ENCODE assay signal across 16 cellular contexts in genomic region chr20:11270566-11270965, GRCh38.
"Had no signal": no experiment of that assay in that cellular context is flagged by ENCODE, and none has a peak within 500 bp of the region (broad histone marks: within the 10 kb centered on the region; RNA-seq: fewer than 3 reads in every experiment).

No MANE protein-coding gene starts in this region.

- H3K27me3 Mint-ChIP-seq: activated naive CD8-positive, alpha-beta T cell treated with anti-CD3 and anti-CD28 coated beads, Interleukin-2, amount 10 ng/mL, durations not matched to agents 7 days and 5 days; memory B cell; naive thymus-derived CD4-positive, alpha-beta T cell had no signal

- H3K4me3 ChIP-seq: body of pancreas, dorsolateral prefrontal cortex, pancreas, transverse colon had no signal

- ATAC-seq: body of pancreas; naive thymus-derived CD4-positive, alpha-beta T cell had no signal

- H3K36me3 Mint-ChIP-seq: activated naive CD8-positive, alpha-beta T cell treated with anti-CD3 and anti-CD28 coated beads, Interleukin-2, amount 10 ng/mL, durations not matched to agents 7 days and 5 days; immature natural killer cell; memory B cell; naive thymus-derived CD4-positive, alpha-beta T cell had no signal

- H3K27ac ChIP-seq: body of pancreas, dorsolateral prefrontal cortex, neutrophil, pancreas, transverse colon, WERI-Rb-1 had no signal

- H3K27ac Mint-ChIP-seq: activated naive CD8-positive, alpha-beta T cell treated with anti-CD3 and anti-CD28 coated beads, Interleukin-2, amount 10 ng/mL, durations not matched to agents 7 days and 5 days; immature natural killer cell; memory B cell; naive thymus-derived CD4-positive, alpha-beta T cell; stimulated activated naive CD8-positive, alpha-beta T cell treated with anti-CD3 and anti-CD28 coated beads, Interleukin-15, Interleukin-2, amounts not matched to agents 100 ng/mL and 50 ng/mL, for 24 hours had no signal

- H3K4me1 Mint-ChIP-seq: activated naive CD8-positive, alpha-beta T cell treated with anti-CD3 and anti-CD28 coated beads, Interleukin-2, amount 10 ng/mL, durations not matched to agents 7 days and 5 days; immature natural killer cell; memory B cell; naive thymus-derived CD4-positive, alpha-beta T cell had no signal

- H3K4me3 Mint-ChIP-seq: activated naive CD8-positive, alpha-beta T cell treated with anti-CD3 and anti-CD28 coated beads, Interleukin-2, amount 10 ng/mL, durations not matched to agents 7 days and 5 days; immature natural killer cell; memory B cell; naive thymus-derived CD4-positive, alpha-beta T cell; stimulated activated naive CD8-positive, alpha-beta T cell treated with anti-CD3 and anti-CD28 coated beads, Interleukin-15, Interleukin-2, amounts not matched to agents 100 ng/mL and 50 ng/mL, for 24 hours had no signal

- H3K9me3 Mint-ChIP-seq: activated naive CD8-positive, alpha-beta T cell treated with anti-CD3 and anti-CD28 coated beads, Interleukin-2, amount 10 ng/mL, durations not matched to agents 7 days and 5 days; memory B cell; stimulated activated naive CD8-positive, alpha-beta T cell treated with anti-CD3 and anti-CD28 coated beads, Interleukin-15, Interleukin-2, amounts not matched to agents 100 ng/mL and 50 ng/mL, for 24 hours had no signal

- H3K9me3 ChIP-seq: body of pancreas, neutrophil, pancreas, transverse colon had no signal

- DNase-seq: activated CD4-positive, alpha-beta T cell treated with anti-CD3 and anti-CD28 coated beads, Interleukin-2, amount 50 U/mL, for 4 hours; activated naive CD8-positive, alpha-beta T cell treated with anti-CD3 and anti-CD28 coated beads, Interleukin-2, amount 10 ng/mL, durations not matched to agents 7 days and 5 days; central memory CD4-positive, alpha-beta T cell; immature natural killer cell; naive thymus-derived CD4-positive, alpha-beta T cell; small intestine; stimulated activated CD4-positive, alpha-beta T cell treated with anti-CD3 and anti-CD28 coated beads, Interleukin-15, amount 100 ng/mL, for 24 hours; stimulated activated CD4-positive, alpha-beta T cell treated with anti-CD3 and anti-CD28 coated beads, Interleukin-2, amount 100 ng/mL, for 48 hours; transverse colon had no signal

- H3K27me3 ChIP-seq: body of pancreas, dorsolateral prefrontal cortex, neutrophil, pancreas, transverse colon had no signal

- H3K36me3 ChIP-seq: neutrophil, pancreas, transverse colon, WERI-Rb-1 had no signal
